In genomic region chr2:133674433-133675331, GRCh38 we compare ENCODE assay signal across 8 cellular contexts.
DNase-seq lines count a peak whose midpoint lies in the region; ATAC-seq and TF ChIP-seq lines count a peak whose summit lies in the region.

No MANE protein-coding gene starts in this region.

- no peak for TF ChIP-seq CTCF in esophagus muscularis mucosa (IDR thresholded peaks at IDR 0.05)

- no peak for TF ChIP-seq EP300 in esophagus muscularis mucosa (IDR thresholded peaks at IDR 0.05)

- H3K27me3 Mint-ChIP-seq in activated CD8-positive, alpha-beta T cell treated with anti-CD3 and anti-CD28 coated beads, Interleukin-2, amount 10 ng/mL, durations not matched to agents 7 days and 5 days (ENCODE audit: low read depth), result peaks cover 7% of the 10 kb centered on the region

- peak overlapping the region; percentile 20 to 43 (median 40) for H3K4me3 ChIP-seq in esophagus muscularis mucosa

- H3K36me3 ChIP-seq in esophagus muscularis mucosa, result no peaks in the 10 kb centered on the region

- CTCF ChIA-PET in activated CD8-positive, alpha-beta T cell treated with anti-CD3 and anti-CD28 coated beads, Interleukin-2, amount 10 ng/mL, durations not matched to agents 7 days and 5 days (lab: Charles Lee), result no interaction called here

- no peak overlapping the region for H3K27ac Mint-ChIP-seq in activated CD8-positive, alpha-beta T cell treated with anti-CD3 and anti-CD28 coated beads, Interleukin-2, amount 10 ng/mL, durations not matched to agents 7 days and 5 days

- no peak for TF ChIP-seq POLR2A in esophagus muscularis mucosa (IDR thresholded peaks at IDR 0.05; ENCODE audit: low read depth)

- DNase-seq in EL (peak; percentile 82), NCI-H524 treated with DMSO at 0.1 percent for 48 hours (lab: John Stamatoyannopoulos, UW) (peak; percentile 37), esophagus muscularis mucosa (ENCODE audit: extremely low spot score) (no peak), mucosa of gallbladder (ENCODE audit: low spot score) (peak; percentile 41), NCI-H226 (no peak)
- no peak for DNase-seq in activated CD8-positive, alpha-beta T cell treated with anti-CD3 and anti-CD28 coated beads, Interleukin-2, amount 10 ng/mL, durations not matched to agents 7 days and 5 days
- DNase-seq in activated T-cell treated with anti-CD3 and anti-CD28 coated beads, Interleukin-2, amount 50 U/mL, for 48 hours, result no peak

- no peaks in the 10 kb centered on the region for H3K27me3 ChIP-seq in esophagus muscularis mucosa

- H3K27ac ChIP-seq in esophagus muscularis mucosa (replicated peaks in 1 of 4), result peak overlapping the region; percentile 13 to 71 (median 30)

- no peaks in the 10 kb centered on the region for H3K36me3 Mint-ChIP-seq in activated CD8-positive, alpha-beta T cell treated with anti-CD3 and anti-CD28 coated beads, Interleukin-2, amount 10 ng/mL, durations not matched to agents 7 days and 5 days (ENCODE audit: low read depth)

- peaks cover 24 to 36% (median 30%) of the 10 kb centered on the region in 4 donors for H3K4me1 ChIP-seq in esophagus muscularis mucosa

- H3K9me3 ChIP-seq in esophagus muscularis mucosa, result no peaks in the 10 kb centered on the region

- ATAC-seq in HG02981 (IDR thresholded peaks at IDR 0.05; ENCODE audit: unreplicated experiment), result no peak
- ATAC-seq in activated CD8-positive, alpha-beta T cell treated with anti-CD3 and anti-CD28 coated beads, Interleukin-2, amount 10 ng/mL, durations not matched to agents 7 days and 5 days, result no peak

- no peak overlapping the region for H3K4me3 Mint-ChIP-seq in activated CD8-positive, alpha-beta T cell treated with anti-CD3 and anti-CD28 coated beads, Interleukin-2, amount 10 ng/mL, durations not matched to agents 7 days and 5 days

- no peaks in the 10 kb centered on the region for H3K9me3 Mint-ChIP-seq in activated CD8-positive, alpha-beta T cell treated with anti-CD3 and anti-CD28 coated beads, Interleukin-2, amount 10 ng/mL, durations not matched to agents 7 days and 5 days (ENCODE audit: insufficient read depth)

- POLR2A ChIA-PET in activated CD8-positive, alpha-beta T cell treated with anti-CD3 and anti-CD28 coated beads, Interleukin-2, amount 10 ng/mL, durations not matched to agents 7 days and 5 days (lab: Charles Lee), result no interaction called here

- no peaks in the 10 kb centered on the region for H3K4me1 Mint-ChIP-seq in activated CD8-positive, alpha-beta T cell treated with anti-CD3 and anti-CD28 coated beads, Interleukin-2, amount 10 ng/mL, durations not matched to agents 7 days and 5 days (ENCODE audit: low read depth)

- intact Hi-C loops in esophagus muscularis mucosa (cut with DNase I), result no loop called here

- WGBS in esophagus muscularis mucosa, result 14% methylated on average over 21 of the region's 21 CpGs

Comparison
In these comparisons a context has a peak if more than half of its experiments do, and no peak if none do; other contexts are left out.
1. DNase-seq: peak in EL (single experiment), NCI-H524 treated with DMSO at 0.1 percent for 48 hours (single experiment) and mucosa of gallbladder (single experiment); none in esophagus muscularis mucosa (single experiment), activated CD8-positive, alpha-beta T cell treated with anti-CD3 and anti-CD28 coated beads, Interleukin-2, amount 10 ng/mL, durations not matched to agents 7 days and 5 days (single experiment), NCI-H226 (single experiment) and activated T-cell treated with anti-CD3 and anti-CD28 coated beads, Interleukin-2, amount 50 U/mL, for 48 hours (0 of 2).